Comparison of ENCODE assay signal across 8 cellular contexts in genomic region chr9:27573699-27574265, GRCh38. TPM values are rescaled to one million over a fixed set of nuclear protein-coding genes. Genes with fewer than 3 reads are reported as not detected.
A peak's percentile ranks its signal among the peaks of the same experiment; 100 is the strongest.
DNase-seq lines count a peak whose midpoint lies in the region; ATAC-seq and TF ChIP-seq lines count a peak whose summit lies in the region.

No MANE protein-coding gene starts in this region.

- peak overlapping the region; percentile 96 to 100 (median 99) for H3K27ac Mint-ChIP-seq in CD4-positive, CD25-positive, alpha-beta regulatory T cell

- intact Hi-C loops in lower lobe of right lung (cut with DNase I) = no loop called here

- no peak for TF ChIP-seq CTCF in lower lobe of right lung (IDR thresholded peaks at IDR 0.05)

- H3K36me3 Mint-ChIP-seq in CD4-positive, CD25-positive, alpha-beta regulatory T cell = no peaks in the 10 kb centered on the region

- ATAC-seq in CD4-positive, CD25-positive, alpha-beta regulatory T cell (ENCODE audit: low read depth in 2 of 2) = peak; percentile 84
- ATAC-seq in GM19452 (IDR thresholded peaks at IDR 0.05; ENCODE audit: unreplicated experiment) (peak; percentile 86), HG03575 (IDR thresholded peaks at IDR 0.05; ENCODE audit: extremely low read depth, insufficient number of reproducible peaks, low FRiP score, unreplicated experiment) (peak; percentile 69), lower lobe of right lung (peak; percentile 94)

- H3K27ac ChIP-seq in CD4-positive, CD25-positive, alpha-beta regulatory T cell (ENCODE audit: insufficient read depth, low read length, poor library complexity, severe bottlenecking) = peak overlapping the region; percentile 98
- peak overlapping the region; percentile 98 for H3K27ac ChIP-seq in lower lobe of right lung

- peaks cover 6% of the 10 kb centered on the region for H3K4me1 ChIP-seq in CD4-positive, CD25-positive, alpha-beta regulatory T cell (ENCODE audit: control insufficient read depth, insufficient read depth, low read length, poor library complexity, severe bottlenecking)
- H3K4me1 ChIP-seq in lower lobe of right lung = peaks cover 17% of the 10 kb centered on the region

- peak; percentile 86 to 100 (median 99) for DNase-seq in CD4-positive, CD25-positive, alpha-beta regulatory T cell
- peak; percentile 99 for DNase-seq in NCI-H82 (lab: John Stamatoyannopoulos, UW)
- DNase-seq in activated CD8-positive, alpha-beta memory T cell treated with anti-CD3 and anti-CD28 coated beads for 1 hour (ENCODE audit: extremely low read depth in 1 of 2, low read depth in 1 of 2) = peak; percentile 85 to 95
- DNase-seq in effector CD4-positive, alpha-beta T cell = peak; percentile 96
- peak; percentile 98 for DNase-seq in lower lobe of right lung
- peak; percentile 77 to 94 (median 89) for DNase-seq in stimulated activated CD4-positive, alpha-beta T cell treated with anti-CD3 and anti-CD28 coated beads, TNF-alpha, amount 100 ng/mL, for 1 hour (ENCODE audit: low read depth in 3 of 3, low spot score in 1 of 3)

- H3K4me3 ChIP-seq in CD4-positive, CD25-positive, alpha-beta regulatory T cell (ENCODE audit: low read depth, low read length) = peak overlapping the region; percentile 89
- peak overlapping the region; percentile 78 for H3K4me3 ChIP-seq in lower lobe of right lung

- no peaks in the 10 kb centered on the region for H3K36me3 ChIP-seq in CD4-positive, CD25-positive, alpha-beta regulatory T cell (ENCODE audit: control insufficient read depth, insufficient read depth, low read length)
- no peaks in the 10 kb centered on the region for H3K36me3 ChIP-seq in lower lobe of right lung

- no peaks in the 10 kb centered on the region for H3K9me3 ChIP-seq in CD4-positive, CD25-positive, alpha-beta regulatory T cell (ENCODE audit: control insufficient read depth in 2 of 2, low read length in 2 of 2)
- peaks cover 6% of the 10 kb centered on the region for H3K9me3 ChIP-seq in lower lobe of right lung

- H3K4me3 Mint-ChIP-seq in CD4-positive, CD25-positive, alpha-beta regulatory T cell = peak overlapping the region; percentile 90 to 99 (median 96)

- H3K27me3 ChIP-seq in CD4-positive, CD25-positive, alpha-beta regulatory T cell (ENCODE audit: control insufficient read depth, insufficient read depth, low read length) = no peaks in the 10 kb centered on the region
- H3K27me3 ChIP-seq in lower lobe of right lung (ENCODE audit: low read depth) = no peaks in the 10 kb centered on the region

- peaks cover 0 to 8% (median 6%) of the 10 kb centered on the region in 7 donors for H3K9me3 Mint-ChIP-seq in CD4-positive, CD25-positive, alpha-beta regulatory T cell

- H3K27me3 Mint-ChIP-seq in CD4-positive, CD25-positive, alpha-beta regulatory T cell = peaks cover 17% of the 10 kb centered on the region

- H3K4me1 Mint-ChIP-seq in CD4-positive, CD25-positive, alpha-beta regulatory T cell = peaks cover 5 to 32% (median 20%) of the 10 kb centered on the region in 4 donors

RNA-seq across cellular contexts. Expression of gene C9orf72, which starts 0.5 kb away (rescaled TPM):
- total RNA-seq in CD4-positive, CD25-positive, alpha-beta regulatory T cell = 19.9 TPM
- polyA plus RNA-seq in CD4-positive, CD25-positive, alpha-beta regulatory T cell = 1 to 10 TPM; 5.9 to 9.3 (median 8.7) TPM
- 28.9 TPM for total RNA-seq in lower lobe of right lung

RNA-seq across cellular contexts. Expression of gene MOB3B, which starts 44.2 kb away (rescaled TPM):
- 0.12 TPM for total RNA-seq in CD4-positive, CD25-positive, alpha-beta regulatory T cell
- under 1 TPM in 2 of 4 donors, not detected in 2; 0.02 to 0.11 TPM for polyA plus RNA-seq in CD4-positive, CD25-positive, alpha-beta regulatory T cell
- total RNA-seq in lower lobe of right lung = 22.7 TPM

RNA-seq across cellular contexts. Expression of gene IFNK, which starts 49.7 kb away (rescaled TPM):
- not detected for total RNA-seq in CD4-positive, CD25-positive, alpha-beta regulatory T cell
- polyA plus RNA-seq in CD4-positive, CD25-positive, alpha-beta regulatory T cell = not detected
- total RNA-seq in lower lobe of right lung = not detected

Comparison
In these comparisons a context has a peak if more than half of its experiments do, and no peak if none do; other contexts are left out.
1. Peak in every context shown above with its lines: DNase-seq, ATAC-seq, H3K4me3 ChIP-seq and H3K27ac ChIP-seq.
2. RNA of gene MOB3B, which starts 44.2 kb away (total RNA-seq): 22.7 TPM in lower lobe of right lung (single experiment); 0.12 TPM in CD4-positive, CD25-positive, alpha-beta regulatory T cell (single experiment); every median in the first group is over 10 times any median in the second.